9 cellular contexts compared by ENCODE assay signal in the genomic region with DNA sequence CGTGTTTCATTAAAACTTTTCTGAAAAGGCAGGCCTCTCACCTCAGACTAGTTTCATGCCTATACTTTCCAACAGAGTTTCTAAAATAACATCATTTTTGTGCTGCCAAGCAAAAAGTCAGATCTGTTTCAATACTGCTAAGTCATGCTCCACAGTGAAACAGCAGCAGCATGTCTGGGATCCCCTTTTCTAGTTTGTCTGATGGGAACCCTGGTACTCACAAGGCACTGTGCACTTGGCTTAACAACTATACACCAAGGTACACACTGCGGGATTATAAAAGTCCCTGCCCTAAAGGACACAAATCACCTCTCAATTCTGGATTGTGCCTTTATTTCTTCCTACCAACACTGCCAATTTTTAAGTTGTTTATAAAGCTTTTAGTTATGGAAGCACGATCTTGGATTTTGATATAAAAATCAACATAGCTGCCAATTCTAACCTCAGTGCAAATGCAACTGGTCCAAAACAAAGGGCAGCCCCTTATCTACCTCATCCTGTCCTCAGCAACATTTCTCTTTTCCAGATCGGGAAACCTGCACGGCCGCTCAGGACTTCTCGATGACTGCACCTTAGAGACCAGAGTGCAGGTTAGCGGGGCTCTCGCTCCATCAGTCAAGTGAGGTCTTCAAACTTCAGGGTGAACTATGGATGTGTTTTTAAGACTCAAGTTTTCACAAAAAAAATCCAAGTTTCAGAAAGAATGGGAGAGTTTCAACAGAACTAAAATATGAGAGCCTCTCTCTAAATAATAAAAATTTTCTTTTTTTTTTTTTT. TPM values are rescaled to one million over a fixed set of nuclear protein-coding genes. Genes with fewer than 3 reads are reported as not detected.
A peak's percentile ranks its signal among the peaks of the same experiment; 100 is the strongest.
DNase-seq lines count a peak whose midpoint lies in the region; ATAC-seq and TF ChIP-seq lines count a peak whose summit lies in the region.
"Had no signal": no experiment of that assay in that cellular context is flagged by ENCODE, and none has a peak within 500 bp of the region (broad histone marks: within the 10 kb centered on the region; RNA-seq: fewer than 3 reads in every experiment).

No MANE protein-coding gene starts in this region.

- peak; percentile 22 for DNase-seq in NCI-H510A (lab: John Stamatoyannopoulos, UW)
- DNase-seq in coronary artery (ENCODE audit: low spot score) = no peak
- no peak for DNase-seq in osteoblast (ENCODE audit: insufficient read length, low spot score, missing footprints)
- no peak for DNase-seq in NCI-H2029 treated with DMSO at 0.1 percent for 48 hours (lab: John Stamatoyannopoulos, UW)

- H4K20me1 ChIP-seq in osteoblast (ENCODE audit: insufficient read depth, low read length) = peaks cover 26% of the 10 kb centered on the region

- H3K4me2 ChIP-seq in osteoblast (ENCODE audit: insufficient read depth, low read length) = peak overlapping the region; percentile 98

- no peak overlapping the region for H2AFZ ChIP-seq in osteoblast (ENCODE audit: low read length)

- H3K79me2 ChIP-seq in osteoblast (ENCODE audit: insufficient read depth, low read length) = peaks cover 42% of the 10 kb centered on the region

- H3K27ac ChIP-seq in coronary artery (peak overlapping the region in 1 of 2 donors; percentile 99), osteoblast (ENCODE audit: low read depth, low read length) (peak overlapping the region; percentile 17)

- no peak for ATAC-seq in GM21360 (IDR thresholded peaks at IDR 0.05; ENCODE audit: unreplicated experiment)
- ATAC-seq in HG03196 (IDR thresholded peaks at IDR 0.05; ENCODE audit: unreplicated experiment) = no peak
- ATAC-seq in GM21737 (IDR thresholded peaks at IDR 0.05; ENCODE audit: unreplicated experiment) = no peak

- TF ChIP-seq CTCF in coronary artery (IDR thresholded peaks at IDR 0.05) = no peak
- TF ChIP-seq CTCF in osteoblast (IDR thresholded peaks at IDR 0.05; ENCODE audit: extremely low read depth, low read depth, low read length) = no peak

- no peaks in the 10 kb centered on the region for H3K9me3 ChIP-seq in osteoblast (ENCODE audit: low read depth, low read length)
- H3K9me3 ChIP-seq: Peyer's patch had no signal

- peaks cover 21% of the 10 kb centered on the region for H3K36me3 ChIP-seq in osteoblast (ENCODE audit: insufficient read depth, low read length)

- no peaks in the 10 kb centered on the region for H3K27me3 ChIP-seq in osteoblast (ENCODE audit: insufficient read depth, low read length)
- H3K27me3 ChIP-seq: Peyer's patch had no signal

- H3K4me1 ChIP-seq in osteoblast (ENCODE audit: insufficient read depth, low read length) = peaks cover 22% of the 10 kb centered on the region

- H3K4me3 ChIP-seq in GM08714 (ENCODE audit: low read length) = peak overlapping the region; percentile 78; the same call in 1 of the 2 replicates
- peak overlapping the region; percentile 95 for H3K4me3 ChIP-seq in coronary artery
- H3K4me3 ChIP-seq in osteoblast (ENCODE audit: insufficient read depth, low read length) = no peak overlapping the region

RNA-seq across cellular contexts. Expression of a gene that starts 1.7 kb away (rescaled TPM):
- 197 and 221 TPM in 2 replicates for total RNA-seq in osteoblast

RNA-seq across cellular contexts. Expression of a gene that starts 52.9 kb away (rescaled TPM):
- 101 and 108 TPM in 2 replicates for total RNA-seq in osteoblast
